ENCODE assay signal across 10 cellular contexts in the genomic region with DNA sequence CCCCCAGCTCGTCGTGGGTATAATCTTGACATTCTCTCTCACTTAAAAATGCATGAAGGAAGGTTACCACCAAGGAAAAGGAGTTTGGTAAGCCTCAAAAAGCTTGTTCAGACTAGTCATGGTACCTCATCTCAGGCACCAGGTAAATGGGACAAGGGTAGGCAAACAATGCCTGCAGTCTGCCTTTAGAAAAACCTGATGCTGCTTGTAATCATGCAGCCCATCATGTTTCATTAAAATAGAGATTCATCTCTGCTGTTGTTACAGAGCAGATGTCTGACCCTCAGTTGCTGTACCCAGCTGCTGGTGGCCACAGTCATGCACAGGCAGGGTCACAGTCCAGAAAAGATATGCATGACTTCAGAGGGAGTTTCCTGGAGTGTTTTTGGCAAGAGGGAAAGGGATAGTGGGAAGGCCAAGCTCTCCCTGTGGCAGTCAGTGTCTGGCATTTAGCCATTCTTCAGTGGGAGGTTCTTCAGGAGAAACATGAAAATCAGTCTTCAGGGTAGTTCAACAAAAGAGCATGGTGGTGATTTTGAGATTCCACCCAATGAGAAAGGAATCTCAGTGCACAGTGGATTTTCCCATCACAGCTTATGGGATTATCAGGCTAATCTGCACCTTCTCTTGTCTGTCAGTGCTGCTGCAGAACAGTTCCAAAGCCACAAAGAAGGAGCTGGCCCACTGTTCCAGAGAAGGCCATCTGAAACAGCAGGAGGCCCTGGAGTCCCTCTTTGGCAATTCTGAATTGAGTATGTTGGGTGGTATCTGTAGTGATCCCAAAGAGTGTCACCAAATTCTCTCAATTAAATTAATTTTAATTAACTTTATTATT.
A peak's percentile ranks its signal among the peaks of the same experiment; 100 is the strongest.
DNase-seq lines count a peak whose midpoint lies in the region; ATAC-seq and TF ChIP-seq lines count a peak whose summit lies in the region.
"Had no signal": no experiment of that assay in that cellular context is flagged by ENCODE, and none has a peak within 500 bp of the region (broad histone marks: within the 10 kb centered on the region; RNA-seq: fewer than 3 reads in every experiment).

No MANE protein-coding gene starts in this region.

- no peak overlapping the region for H3K4me3 ChIP-seq in HFF-Myc (replicated peaks; ENCODE audit: low read depth, low read length)
- H3K4me3 ChIP-seq in heart left ventricle = no peak overlapping the region

- WGBS in heart left ventricle, 4 donors = 32 to 68% (median 55%) methylated on average over 2 of the region's 2 CpGs

- TF ChIP-seq CTCF in HFF-Myc (IDR thresholded peaks at IDR 0.05; ENCODE audit: low read depth, low read length, missing control alignments) (no peak), heart left ventricle (IDR thresholded peaks at IDR 0.05) (no peak)

- H3K27ac ChIP-seq in heart left ventricle = no peak overlapping the region

- intact Hi-C loops in heart left ventricle (cut with DNase I) = no loop called here

- ATAC-seq in heart left ventricle (peak; percentile 86 to 94 (median 94)), GM21360 (IDR thresholded peaks at IDR 0.05; ENCODE audit: unreplicated experiment) (no peak)
- ATAC-seq: stimulated activated naive CD8-positive, alpha-beta T cell treated with anti-CD3 and anti-CD28 coated beads, Interleukin-15, amount 100 ng/mL, for 72 hours had no signal

- TF ChIP-seq POLR2A in heart left ventricle (IDR thresholded peaks at IDR 0.05) = no peak

- no peaks in the 10 kb centered on the region for H3K27me3 ChIP-seq in heart left ventricle

- no peaks in the 10 kb centered on the region for H3K36me3 ChIP-seq in heart left ventricle

- DNase-seq in HFF-Myc (ENCODE audit: extremely low read depth, low read depth) (peak; percentile 80), astrocyte of the hippocampus (ENCODE audit: low read depth, low spot score) (peak; percentile 73), heart left ventricle (peak in 4 of 5 donors; percentile 37 to 54 (median 52)), stromal cell of bone marrow (ENCODE audit: low read depth) (peak; percentile 68), NK-92 (lab: John Stamatoyannopoulos, UW; ENCODE audit: unreplicated experiment) (no peak), globus pallidus (ENCODE audit: low spot score) (no peak), putamen (ENCODE audit: low spot score) (no peak)
- DNase-seq: activated CD4-positive, CD25-positive, alpha-beta regulatory T cell; stimulated activated naive CD8-positive, alpha-beta T cell treated with anti-CD3 and anti-CD28 coated beads, Interleukin-15, amount 100 ng/mL, for 72 hours had no signal

- peaks cover 0 to 16% (median 11%) of the 10 kb centered on the region in 12 donors for H3K4me1 ChIP-seq in heart left ventricle

- no peaks in the 10 kb centered on the region for H3K9me3 ChIP-seq in heart left ventricle

Comparison
In these comparisons a context has a peak if more than half of its experiments do, and no peak if none do; other contexts are left out.
1. DNase-seq: peak in HFF-Myc (single experiment), astrocyte of the hippocampus (single experiment), heart left ventricle (4 of 5) and stromal cell of bone marrow (single experiment); none in NK-92 (single experiment), globus pallidus (single experiment) and putamen (single experiment).